ENCODE assay signal across 1 cellular context in genomic region chr6:151087861-151088598, GRCh38.
TF ChIP-seq lines count a peak whose summit lies in the region.

No MANE protein-coding gene starts in this region.

TF ChIP-seq in HepG2, 621 proteins besides CTCF, POLR2A, EP300 and RAD21 (continued from another document and continues in another):
- TF ChIP-seq SSRP1 (CRISPR knock-in tag; IDR thresholded peaks at IDR 0.05) = no peak
- no peak for TF ChIP-seq MTF1 (CRISPR knock-in tag; IDR thresholded peaks at IDR 0.05)
- no peak for TF ChIP-seq ZNF318 (CRISPR knock-in tag; IDR thresholded peaks at IDR 0.05)
- no peak for TF ChIP-seq ISL2 (CRISPR knock-in tag; IDR thresholded peaks at IDR 0.05)
- TF ChIP-seq E2F5 (CRISPR knock-in tag; conservative IDR thresholded peaks at IDR 0.05) = no peak
- TF ChIP-seq DDIT3 (CRISPR knock-in tag; IDR thresholded peaks at IDR 0.05) = no peak
- no peak for TF ChIP-seq ELF1 (CRISPR knock-in tag; IDR thresholded peaks at IDR 0.05)
- no peak for TF ChIP-seq MXI1 (IDR thresholded peaks at IDR 0.05; ENCODE audit: borderline replicate concordance, low read depth, low read length)
- no peak for TF ChIP-seq ZSCAN20 (CRISPR knock-in tag; IDR thresholded peaks at IDR 0.05; ENCODE audit: borderline replicate concordance)
- TF ChIP-seq ZNF883 (CRISPR knock-in tag; IDR thresholded peaks at IDR 0.05; ENCODE audit: not compliant biosample characterization) = no peak
- TF ChIP-seq ZNF839 (CRISPR knock-in tag; IDR thresholded peaks at IDR 0.05; ENCODE audit: borderline replicate concordance) = no peak
- no peak for TF ChIP-seq ZNF784 (CRISPR knock-in tag; IDR thresholded peaks at IDR 0.05; ENCODE audit: borderline replicate concordance)
- TF ChIP-seq TCF7L2 (IDR thresholded peaks at IDR 0.05; ENCODE audit: low read depth, low read length) = no peak
- TF ChIP-seq, protein P1, sequence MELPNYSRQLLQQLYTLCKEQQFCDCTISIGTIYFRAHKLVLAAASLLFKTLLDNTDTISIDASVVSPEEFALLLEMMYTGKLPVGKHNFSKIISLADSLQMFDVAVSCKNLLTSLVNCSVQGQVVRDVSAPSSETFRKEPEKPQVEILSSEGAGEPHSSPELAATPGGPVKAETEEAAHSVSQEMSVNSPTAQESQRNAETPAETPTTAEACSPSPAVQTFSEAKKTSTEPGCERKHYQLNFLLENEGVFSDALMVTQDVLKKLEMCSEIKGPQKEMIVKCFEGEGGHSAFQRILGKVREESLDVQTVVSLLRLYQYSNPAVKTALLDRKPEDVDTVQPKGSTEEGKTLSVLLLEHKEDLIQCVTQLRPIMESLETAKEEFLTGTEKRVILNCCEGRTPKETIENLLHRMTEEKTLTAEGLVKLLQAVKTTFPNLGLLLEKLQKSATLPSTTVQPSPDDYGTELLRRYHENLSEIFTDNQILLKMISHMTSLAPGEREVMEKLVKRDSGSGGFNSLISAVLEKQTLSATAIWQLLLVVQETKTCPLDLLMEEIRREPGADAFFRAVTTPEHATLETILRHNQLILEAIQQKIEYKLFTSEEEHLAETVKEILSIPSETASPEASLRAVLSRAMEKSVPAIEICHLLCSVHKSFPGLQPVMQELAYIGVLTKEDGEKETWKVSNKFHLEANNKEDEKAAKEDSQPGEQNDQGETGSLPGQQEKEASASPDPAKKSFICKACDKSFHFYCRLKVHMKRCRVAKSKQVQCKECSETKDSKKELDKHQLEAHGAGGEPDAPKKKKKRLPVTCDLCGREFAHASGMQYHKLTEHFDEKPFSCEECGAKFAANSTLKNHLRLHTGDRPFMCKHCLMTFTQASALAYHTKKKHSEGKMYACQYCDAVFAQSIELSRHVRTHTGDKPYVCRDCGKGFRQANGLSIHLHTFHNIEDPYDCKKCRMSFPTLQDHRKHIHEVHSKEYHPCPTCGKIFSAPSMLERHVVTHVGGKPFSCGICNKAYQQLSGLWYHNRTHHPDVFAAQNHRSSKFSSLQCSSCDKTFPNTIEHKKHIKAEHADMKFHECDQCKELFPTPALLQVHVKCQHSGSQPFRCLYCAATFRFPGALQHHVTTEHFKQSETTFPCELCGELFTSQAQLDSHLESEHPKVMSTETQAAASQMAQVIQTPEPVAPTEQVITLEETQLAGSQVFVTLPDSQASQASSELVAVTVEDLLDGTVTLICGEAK (IDR thresholded peaks at IDR 0.05) = no peak
- TF ChIP-seq, protein P1 (CRISPR knock-in tag; IDR thresholded peaks at IDR 0.05) = no peak
- no peak for TF ChIP-seq EEA1 (CRISPR knock-in tag; IDR thresholded peaks at IDR 0.05; ENCODE audit: borderline replicate concordance)
- no peak for TF ChIP-seq ARID2 (CRISPR knock-in tag; IDR thresholded peaks at IDR 0.05; ENCODE audit: borderline replicate concordance)
- no peak for TF ChIP-seq HMGA1 (CRISPR knock-in tag; conservative IDR thresholded peaks at IDR 0.05)
- no peak for TF ChIP-seq ZNF326 (CRISPR knock-in tag; IDR thresholded peaks at IDR 0.05; ENCODE audit: borderline replicate concordance)
- no peak for TF ChIP-seq BRCA1 (CRISPR knock-in tag; IDR thresholded peaks at IDR 0.05)
- no peak for TF ChIP-seq ZSCAN22 (CRISPR knock-in tag; IDR thresholded peaks at IDR 0.05)
- no peak for TF ChIP-seq HOXA3 (CRISPR knock-in tag; IDR thresholded peaks at IDR 0.05)
- no peak for TF ChIP-seq HNRNPLL (IDR thresholded peaks at IDR 0.05; ENCODE audit: low read depth, low read length, poor library complexity, severe bottlenecking)
- TF ChIP-seq GPBP1L1 (CRISPR knock-in tag; IDR thresholded peaks at IDR 0.05) = no peak
- TF ChIP-seq, protein P2, sequence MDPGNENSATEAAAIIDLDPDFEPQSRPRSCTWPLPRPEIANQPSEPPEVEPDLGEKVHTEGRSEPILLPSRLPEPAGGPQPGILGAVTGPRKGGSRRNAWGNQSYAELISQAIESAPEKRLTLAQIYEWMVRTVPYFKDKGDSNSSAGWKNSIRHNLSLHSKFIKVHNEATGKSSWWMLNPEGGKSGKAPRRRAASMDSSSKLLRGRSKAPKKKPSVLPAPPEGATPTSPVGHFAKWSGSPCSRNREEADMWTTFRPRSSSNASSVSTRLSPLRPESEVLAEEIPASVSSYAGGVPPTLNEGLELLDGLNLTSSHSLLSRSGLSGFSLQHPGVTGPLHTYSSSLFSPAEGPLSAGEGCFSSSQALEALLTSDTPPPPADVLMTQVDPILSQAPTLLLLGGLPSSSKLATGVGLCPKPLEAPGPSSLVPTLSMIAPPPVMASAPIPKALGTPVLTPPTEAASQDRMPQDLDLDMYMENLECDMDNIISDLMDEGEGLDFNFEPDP (CRISPR knock-in tag; conservative IDR thresholded peaks at IDR 0.05) = no peak
- no peak for TF ChIP-seq CENPX (CRISPR knock-in tag; IDR thresholded peaks at IDR 0.05)
- no peak for TF ChIP-seq PLRG1 (conservative IDR thresholded peaks at IDR 0.05)
- no peak for TF ChIP-seq ZNF3 (CRISPR knock-in tag; IDR thresholded peaks at IDR 0.05)
- no peak for TF ChIP-seq ZNF772 (CRISPR knock-in tag; IDR thresholded peaks at IDR 0.05)
- TF ChIP-seq ZNF24 (IDR thresholded peaks at IDR 0.05) = no peak
- no peak for TF ChIP-seq THAP9 (CRISPR knock-in tag; IDR thresholded peaks at IDR 0.05; ENCODE audit: borderline replicate concordance)
